ENCODE assay signal across 1 cellular context in genomic region chr9:128094166-128094949, GRCh38.
TF ChIP-seq lines count a peak whose summit lies in the region.

No MANE protein-coding gene starts in this region.

TF ChIP-seq in IMR-90, 13 proteins besides CTCF, POLR2A, EP300 and RAD21:
- TF ChIP-seq NFE2L2 (IDR thresholded peaks at IDR 0.05; ENCODE audit: low read depth, low read length) (peak; percentile 10; the same call in 1 of the 2 replicates), MAFK (IDR thresholded peaks at IDR 0.05; ENCODE audit: low read depth, low read length) (peak; percentile 52; the same call in 1 of the 2 replicates), BHLHE40 (IDR thresholded peaks at IDR 0.05; ENCODE audit: low read depth, low read length) (no peak), MXI1 (IDR thresholded peaks at IDR 0.05; ENCODE audit: borderline replicate concordance, low read depth, low read length) (peak; percentile 48; the same call in 1 of the 2 replicates), FOS (IDR thresholded peaks at IDR 0.05; ENCODE audit: low read depth, low read length) (peak; percentile 28; the same call in 1 of the 2 replicates), MAZ (IDR thresholded peaks at IDR 0.05; ENCODE audit: borderline replicate concordance, low read depth, low read length) (peak; percentile 55; the same call in 1 of the 2 replicates), RFX5 (IDR thresholded peaks at IDR 0.05; ENCODE audit: low read depth, low read length) (no peak), CEBPB (IDR thresholded peaks at IDR 0.05; ENCODE audit: low read depth, low read length) (no peak), SMC3 (IDR thresholded peaks at IDR 0.05; ENCODE audit: low read depth, low read length) (no peak), RCOR1 (IDR thresholded peaks at IDR 0.05; ENCODE audit: insufficient replicate concordance, low read length) (no peak)
- TF ChIP-seq, protein P1, sequence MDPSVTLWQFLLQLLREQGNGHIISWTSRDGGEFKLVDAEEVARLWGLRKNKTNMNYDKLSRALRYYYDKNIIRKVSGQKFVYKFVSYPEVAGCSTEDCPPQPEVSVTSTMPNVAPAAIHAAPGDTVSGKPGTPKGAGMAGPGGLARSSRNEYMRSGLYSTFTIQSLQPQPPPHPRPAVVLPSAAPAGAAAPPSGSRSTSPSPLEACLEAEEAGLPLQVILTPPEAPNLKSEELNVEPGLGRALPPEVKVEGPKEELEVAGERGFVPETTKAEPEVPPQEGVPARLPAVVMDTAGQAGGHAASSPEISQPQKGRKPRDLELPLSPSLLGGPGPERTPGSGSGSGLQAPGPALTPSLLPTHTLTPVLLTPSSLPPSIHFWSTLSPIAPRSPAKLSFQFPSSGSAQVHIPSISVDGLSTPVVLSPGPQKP (IDR thresholded peaks at IDR 0.05; ENCODE audit: borderline replicate concordance, low read depth, low read length): no peak
- TF ChIP-seq, protein P2, sequence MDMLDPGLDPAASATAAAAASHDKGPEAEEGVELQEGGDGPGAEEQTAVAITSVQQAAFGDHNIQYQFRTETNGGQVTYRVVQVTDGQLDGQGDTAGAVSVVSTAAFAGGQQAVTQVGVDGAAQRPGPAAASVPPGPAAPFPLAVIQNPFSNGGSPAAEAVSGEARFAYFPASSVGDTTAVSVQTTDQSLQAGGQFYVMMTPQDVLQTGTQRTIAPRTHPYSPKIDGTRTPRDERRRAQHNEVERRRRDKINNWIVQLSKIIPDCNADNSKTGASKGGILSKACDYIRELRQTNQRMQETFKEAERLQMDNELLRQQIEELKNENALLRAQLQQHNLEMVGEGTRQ (IDR thresholded peaks at IDR 0.05; ENCODE audit: low read depth, low read length): no peak
